26 cellular contexts compared by ENCODE assay signal in the genomic region with DNA sequence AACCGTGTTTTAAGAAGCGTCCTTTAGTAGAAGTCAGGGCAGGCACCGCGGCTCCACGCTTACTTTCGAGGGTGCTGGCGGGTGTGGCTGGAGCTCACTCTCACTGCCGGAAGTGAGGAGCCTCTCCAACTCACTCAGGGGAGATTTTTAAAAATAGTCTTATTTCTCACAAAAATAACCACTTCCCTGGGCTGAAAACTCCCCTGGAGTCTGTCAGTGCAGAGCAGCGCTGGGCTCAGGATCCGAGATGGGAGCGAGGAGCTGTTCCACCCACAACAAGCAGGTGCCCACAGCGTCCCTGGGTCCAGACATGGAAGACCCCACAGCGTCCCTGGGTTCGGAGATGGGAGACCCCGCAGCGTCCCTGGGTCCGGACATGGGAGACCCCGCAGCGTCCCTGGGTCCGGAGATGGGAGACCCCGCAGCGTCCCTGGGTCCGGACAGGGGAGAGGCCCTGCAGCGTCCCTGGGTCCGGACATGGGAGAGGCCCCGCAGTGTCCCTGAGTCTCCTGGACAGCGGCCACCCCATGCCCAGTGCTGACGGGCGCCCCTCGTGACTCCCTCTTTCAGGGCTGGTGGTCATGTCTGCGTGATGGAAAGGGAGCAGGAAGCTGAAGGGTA. TPM values are rescaled to one million over a fixed set of nuclear protein-coding genes. Genes with fewer than 3 reads are reported as not detected.
DNase-seq lines count a peak whose midpoint lies in the region; ATAC-seq and TF ChIP-seq lines count a peak whose summit lies in the region.
"Had no signal": no experiment of that assay in that cellular context is flagged by ENCODE, and none has a peak within 500 bp of the region (broad histone marks: within the 10 kb centered on the region; RNA-seq: fewer than 3 reads in every experiment).

No MANE protein-coding gene starts in this region.

- 60 to 66% methylated on average over 31 of the region's 31 CpGs for WGBS in aorta, 2 donors

- peak; percentile 20 for DNase-seq in activated naive CD4-positive, alpha-beta T cell treated with anti-CD3 and anti-CD28 coated beads, Interleukin-2, amount 10 ng/mL, durations not matched to agents 7 days and 5 days
- DNase-seq in activated naive CD4-positive, alpha-beta T cell treated with anti-CD3 and anti-CD28 coated beads for 36 hours: no peak
- DNase-seq in coronary artery (ENCODE audit: low spot score) (peak; percentile 79), osteocyte (ENCODE audit: extremely low spot score, unreplicated experiment) (peak; percentile 82), aorta (peak in 1 of 2 donors; percentile 77)
- DNase-seq in stimulated activated CD4-positive, alpha-beta T cell treated with anti-CD3 and anti-CD28 coated beads, Interleukin-1b, Interleukin-23, amount 100 ng/mL, for 48 hours: no peak
- DNase-seq: activated CD4-positive, alpha-beta T cell treated with anti-CD3 and anti-CD28 coated beads, Interleukin-2, amount 50 U/mL, for 1 hour; anterior cingulate cortex; central memory CD4-positive, alpha-beta T cell; dorsolateral prefrontal cortex; GOT3; immature natural killer cell; mucosa of descending colon; NCI-H1436; NCI-H510A treated with DMSO at 0.1 percent for 48 hours; NK-92 treated with Interleukin-12 subunit alpha and Interleukin-12 subunit beta, amount 100 ng/mL, for 24 hours; stimulated activated CD4-positive, alpha-beta T cell treated with anti-CD3 and anti-CD28 coated beads, Interleukin-2, amount 100 ng/mL, for 48 hours; T-helper 17 cell had no signal

- no peaks in the 10 kb centered on the region for H3K27me3 Mint-ChIP-seq in activated naive CD4-positive, alpha-beta T cell treated with anti-CD3 and anti-CD28 coated beads, Interleukin-2, amount 10 ng/mL, durations not matched to agents 7 days and 5 days
- H3K27me3 Mint-ChIP-seq in activated naive CD4-positive, alpha-beta T cell treated with anti-CD3 and anti-CD28 coated beads for 36 hours (ENCODE audit: low read depth): no peaks in the 10 kb centered on the region
- H3K27me3 Mint-ChIP-seq in osteocyte (ENCODE audit: unreplicated experiment): no peaks in the 10 kb centered on the region
- H3K27me3 Mint-ChIP-seq: activated naive CD4-positive, alpha-beta T cell treated with anti-CD3 and anti-CD28 coated beads, Interleukin-2, amount 50 U/mL, for 24 hours had no signal

- H3K27ac ChIP-seq in coronary artery (peak overlapping the region; percentile 97 to 98), aorta (ENCODE audit: low read depth in 1 of 2, low read length in 2 of 2) (peak overlapping the region; percentile 94 to 99)
- H3K27ac ChIP-seq: SK-N-MC, skin epidermis had no signal

- H3K9me3 Mint-ChIP-seq in activated naive CD4-positive, alpha-beta T cell treated with anti-CD3 and anti-CD28 coated beads, Interleukin-2, amount 10 ng/mL, durations not matched to agents 7 days and 5 days: no peaks in the 10 kb centered on the region
- H3K9me3 Mint-ChIP-seq in activated naive CD4-positive, alpha-beta T cell treated with anti-CD3 and anti-CD28 coated beads for 36 hours: no peaks in the 10 kb centered on the region
- H3K9me3 Mint-ChIP-seq in osteocyte (ENCODE audit: unreplicated experiment): no peaks in the 10 kb centered on the region
- H3K9me3 Mint-ChIP-seq: activated naive CD4-positive, alpha-beta T cell treated with anti-CD3 and anti-CD28 coated beads, Interleukin-2, amount 50 U/mL, for 24 hours; immature natural killer cell had no signal

- H3K4me1 Mint-ChIP-seq in activated naive CD4-positive, alpha-beta T cell treated with anti-CD3 and anti-CD28 coated beads, Interleukin-2, amount 10 ng/mL, durations not matched to agents 7 days and 5 days: peaks cover 18% of the 10 kb centered on the region
- peaks cover 11% of the 10 kb centered on the region for H3K4me1 Mint-ChIP-seq in activated naive CD4-positive, alpha-beta T cell treated with anti-CD3 and anti-CD28 coated beads for 36 hours (ENCODE audit: low read depth)
- H3K4me1 Mint-ChIP-seq in osteocyte (ENCODE audit: unreplicated experiment): no peaks in the 10 kb centered on the region
- H3K4me1 Mint-ChIP-seq: activated naive CD4-positive, alpha-beta T cell treated with anti-CD3 and anti-CD28 coated beads, Interleukin-2, amount 50 U/mL, for 24 hours; immature natural killer cell; T-helper 17 cell had no signal

- intact Hi-C loops in activated naive CD4-positive, alpha-beta T cell treated with anti-CD3 and anti-CD28 coated beads for 36 hours (cut with micrococcal nuclease): no loop called here
- intact Hi-C loops in aorta (cut with DNase I): loop anchor here (2.0 to 10.0 kb wide), 4 partner anchors 61 to 309 kb away; no protein-coding TSS in a partner anchor

- H3K4me3 ChIP-seq in coronary artery (peak overlapping the region; percentile 51), aorta (ENCODE audit: low read length in 2 of 2) (no peak overlapping the region)
- H3K4me3 ChIP-seq: dorsolateral prefrontal cortex, mucosa of descending colon, SK-N-MC, skin epidermis, tibial nerve had no signal

- H3K27ac Mint-ChIP-seq in activated naive CD4-positive, alpha-beta T cell treated with anti-CD3 and anti-CD28 coated beads, Interleukin-2, amount 10 ng/mL, durations not matched to agents 7 days and 5 days: peak overlapping the region; percentile 51
- no peak overlapping the region for H3K27ac Mint-ChIP-seq in activated naive CD4-positive, alpha-beta T cell treated with anti-CD3 and anti-CD28 coated beads for 36 hours
- H3K27ac Mint-ChIP-seq in osteocyte (ENCODE audit: unreplicated experiment): no peak overlapping the region
- H3K27ac Mint-ChIP-seq: activated naive CD4-positive, alpha-beta T cell treated with anti-CD3 and anti-CD28 coated beads, Interleukin-2, amount 50 U/mL, for 24 hours; immature natural killer cell; progenitor cell of endocrine pancreas; T-helper 17 cell had no signal

- H3K4me3 Mint-ChIP-seq in activated naive CD4-positive, alpha-beta T cell treated with anti-CD3 and anti-CD28 coated beads, Interleukin-2, amount 10 ng/mL, durations not matched to agents 7 days and 5 days: no peak overlapping the region
- H3K4me3 Mint-ChIP-seq in activated naive CD4-positive, alpha-beta T cell treated with anti-CD3 and anti-CD28 coated beads for 36 hours: no peak overlapping the region
- no peak overlapping the region for H3K4me3 Mint-ChIP-seq in osteocyte (ENCODE audit: unreplicated experiment)
- H3K4me3 Mint-ChIP-seq: activated naive CD4-positive, alpha-beta T cell treated with anti-CD3 and anti-CD28 coated beads, Interleukin-2, amount 50 U/mL, for 24 hours; immature natural killer cell; T-helper 17 cell had no signal

- H3K27me3 ChIP-seq in aorta (ENCODE audit: control insufficient read depth in 1 of 2, insufficient read depth in 2 of 2, low read length in 1 of 2): no peaks in the 10 kb centered on the region
- H3K27me3 ChIP-seq: dorsolateral prefrontal cortex, tibial nerve had no signal

- TF ChIP-seq CTCF in coronary artery (IDR thresholded peaks at IDR 0.05) (no peak), osteocyte (IDR thresholded peaks at IDR 0.05) (no peak)

- CTCF ChIA-PET in activated naive CD4-positive, alpha-beta T cell treated with anti-CD3 and anti-CD28 coated beads, Interleukin-2, amount 10 ng/mL, durations not matched to agents 7 days and 5 days (lab: Charles Lee): no interaction called here
- CTCF ChIA-PET in activated naive CD4-positive, alpha-beta T cell treated with anti-CD3 and anti-CD28 coated beads for 36 hours (lab: Charles Lee): no interaction called here

- H3K36me3 ChIP-seq in aorta (ENCODE audit: control insufficient read depth in 1 of 2, insufficient read depth in 2 of 2, low read length in 1 of 2): no peaks in the 10 kb centered on the region
- H3K36me3 ChIP-seq: tibial nerve had no signal

- H3K4me1 ChIP-seq in aorta (ENCODE audit: control insufficient read depth in 1 of 2, insufficient read depth in 2 of 2, low read length in 2 of 2): no peaks in the 10 kb centered on the region

- H3K9me3 ChIP-seq in aorta (ENCODE audit: control insufficient read depth, low read length): no peaks in the 10 kb centered on the region
- H3K9me3 ChIP-seq: mucosa of descending colon, tibial nerve had no signal

- ATAC-seq in aorta (ENCODE audit: low FRiP score) (no peak), HG03045 (IDR thresholded peaks at IDR 0.05; ENCODE audit: unreplicated experiment) (no peak)
- ATAC-seq: mucosa of descending colon, T-helper 17 cell had no signal

- no peaks in the 10 kb centered on the region for H3K36me3 Mint-ChIP-seq in activated naive CD4-positive, alpha-beta T cell treated with anti-CD3 and anti-CD28 coated beads, Interleukin-2, amount 10 ng/mL, durations not matched to agents 7 days and 5 days
- H3K36me3 Mint-ChIP-seq in activated naive CD4-positive, alpha-beta T cell treated with anti-CD3 and anti-CD28 coated beads for 36 hours (ENCODE audit: low read depth): no peaks in the 10 kb centered on the region
- no peaks in the 10 kb centered on the region for H3K36me3 Mint-ChIP-seq in osteocyte (ENCODE audit: unreplicated experiment)
- H3K36me3 Mint-ChIP-seq: activated naive CD4-positive, alpha-beta T cell treated with anti-CD3 and anti-CD28 coated beads, Interleukin-2, amount 50 U/mL, for 24 hours; immature natural killer cell had no signal

RNA-seq across cellular contexts. Expression of gene VIPR2, which starts 51.2 kb away (rescaled TPM):
- total RNA-seq in activated naive CD4-positive, alpha-beta T cell treated with anti-CD3 and anti-CD28 coated beads for 36 hours: 1 to 10 TPM in 1 of 2 experiments, under 1 TPM in 1; 0.83 to 1.7 TPM
- total RNA-seq in osteocyte (0.19 and 0.39 TPM in 2 replicates), aorta (10 to 100 TPM; 10.4 to 12.6 TPM)
- 10 to 100 TPM in 1 of 2 donors, 1 to 10 TPM in 1; 3.3 to 14.1 TPM for polyA plus RNA-seq in aorta
- total RNA-seq: fibroblast of villous mesenchyme, T-helper 17 cell had no signal
- polyA plus RNA-seq: AG04450 had no signal

Comparison
In these comparisons a context has a peak if more than half of its experiments do, and no peak if none do; other contexts are left out.
1. DNase-seq: peak in activated naive CD4-positive, alpha-beta T cell treated with anti-CD3 and anti-CD28 coated beads, Interleukin-2, amount 10 ng/mL, durations not matched to agents 7 days and 5 days (single experiment), coronary artery (single experiment) and osteocyte (single experiment); none in activated naive CD4-positive, alpha-beta T cell treated with anti-CD3 and anti-CD28 coated beads for 36 hours (single experiment) and stimulated activated CD4-positive, alpha-beta T cell treated with anti-CD3 and anti-CD28 coated beads, Interleukin-1b, Interleukin-23, amount 100 ng/mL, for 48 hours (single experiment).